23 cellular contexts compared by ENCODE assay signal in the genomic region with DNA sequence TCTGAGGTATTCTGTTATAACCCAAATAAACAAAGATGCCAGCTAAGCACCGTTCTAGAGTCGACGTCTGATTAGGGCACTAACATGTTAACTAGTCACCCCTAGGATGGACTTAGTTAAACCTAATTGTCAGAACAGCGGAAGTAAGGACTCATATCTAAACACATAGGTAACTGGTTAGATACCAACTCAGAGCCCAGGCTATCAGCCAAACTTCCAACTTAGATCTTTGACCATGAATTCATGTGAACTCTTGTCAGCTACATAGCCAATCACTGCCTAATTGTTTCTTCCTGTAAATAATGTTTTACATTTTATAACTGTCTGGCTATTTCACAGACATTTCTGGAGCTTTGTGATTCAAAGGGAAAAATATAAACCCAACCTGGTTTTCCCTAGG.
"Had no signal": no experiment of that assay in that cellular context is flagged by ENCODE, and none has a peak within 500 bp of the region (broad histone marks: within the 10 kb centered on the region; RNA-seq: fewer than 3 reads in every experiment).

No MANE protein-coding gene starts in this region.

- H3K9ac ChIP-seq: neural progenitor cell had no signal

- H3K4me2 ChIP-seq: neural progenitor cell had no signal

- H3K4me3 ChIP-seq: coronary artery, left ventricle myocardium inferior, neural progenitor cell, prostate gland, right atrium auricular region, testis, upper lobe of left lung had no signal

- ATAC-seq: activated CD8-positive, alpha-beta T cell treated with anti-CD3 and anti-CD28 coated beads, Interleukin-2, amount 10 ng/mL, durations not matched to agents 7 days and 5 days; activated naive CD8-positive, alpha-beta T cell treated with anti-CD3 and anti-CD28 coated beads, Interleukin-2, amount 50 U/mL, for 24 hours; stimulated activated effector memory CD8-positive, alpha-beta T cell treated with anti-CD3 and anti-CD28 coated beads, Interleukin-12 subunit alpha, Interleukin-12 subunit beta, amount 100 ng/mL, for 72 hours had no signal

- H3K4me1 Mint-ChIP-seq: neural progenitor cell had no signal

- H3K4me1 ChIP-seq: left ventricle myocardium inferior, neural progenitor cell, prostate gland, right atrium auricular region, testis, upper lobe of left lung had no signal

- H3K27me3 ChIP-seq: brain microvascular endothelial cell, neural progenitor cell, right atrium auricular region, testis, upper lobe of left lung had no signal

- H3K36me3 ChIP-seq: brain microvascular endothelial cell, neural progenitor cell, prostate gland had no signal

- H3K27ac Mint-ChIP-seq: activated CD4-positive, alpha-beta T cell treated with anti-CD3 and anti-CD28 coated beads, Interleukin-2, amount 10 ng/mL, durations not matched to agents 24 days and 14 days; activated CD8-positive, alpha-beta T cell treated with anti-CD3 and anti-CD28 coated beads, Interleukin-2, amount 10 ng/mL, durations not matched to agents 7 days and 5 days; activated naive CD4-positive, alpha-beta T cell treated with anti-CD3 and anti-CD28 coated beads, Interleukin-2, amount 10 ng/mL, durations not matched to agents 7 days and 5 days; activated naive CD8-positive, alpha-beta T cell treated with anti-CD3 and anti-CD28 coated beads, Interleukin-2, amount 50 U/mL, for 24 hours; activated T-cell treated with anti-CD3 and anti-CD28 coated beads, Interleukin-2, amount 50 U/mL, for 24 hours; neural progenitor cell had no signal

- H3K4me3 Mint-ChIP-seq: activated CD4-positive, alpha-beta T cell treated with anti-CD3 and anti-CD28 coated beads, Interleukin-2, amount 10 ng/mL, durations not matched to agents 24 days and 14 days; activated CD8-positive, alpha-beta T cell treated with anti-CD3 and anti-CD28 coated beads, Interleukin-2, amount 10 ng/mL, durations not matched to agents 7 days and 5 days; activated naive CD4-positive, alpha-beta T cell treated with anti-CD3 and anti-CD28 coated beads, Interleukin-2, amount 10 ng/mL, durations not matched to agents 7 days and 5 days; activated naive CD8-positive, alpha-beta T cell treated with anti-CD3 and anti-CD28 coated beads, Interleukin-2, amount 50 U/mL, for 24 hours; activated T-cell treated with anti-CD3 and anti-CD28 coated beads, Interleukin-2, amount 50 U/mL, for 24 hours; central memory CD8-positive, alpha-beta T cell; neural progenitor cell; stimulated activated effector memory CD8-positive, alpha-beta T cell treated with anti-CD3 and anti-CD28 coated beads, Interleukin-12 subunit alpha, Interleukin-12 subunit beta, amount 100 ng/mL, for 72 hours had no signal

- H3K9me3 Mint-ChIP-seq: activated CD4-positive, alpha-beta T cell treated with anti-CD3 and anti-CD28 coated beads, Interleukin-2, amount 10 ng/mL, durations not matched to agents 24 days and 14 days; activated naive CD4-positive, alpha-beta T cell treated with anti-CD3 and anti-CD28 coated beads, Interleukin-2, amount 10 ng/mL, durations not matched to agents 7 days and 5 days; activated naive CD8-positive, alpha-beta T cell treated with anti-CD3 and anti-CD28 coated beads, Interleukin-2, amount 50 U/mL, for 24 hours; central memory CD8-positive, alpha-beta T cell; neural progenitor cell; stimulated activated effector memory CD8-positive, alpha-beta T cell treated with anti-CD3 and anti-CD28 coated beads, Interleukin-12 subunit alpha, Interleukin-12 subunit beta, amount 100 ng/mL, for 72 hours had no signal

- H3K27ac ChIP-seq: brain microvascular endothelial cell, coronary artery, left ventricle myocardium inferior, neural progenitor cell, prostate gland, right atrium auricular region, testis, upper lobe of left lung had no signal

- H2AFZ ChIP-seq: neural progenitor cell had no signal

- H3K27me3 Mint-ChIP-seq: activated CD4-positive, alpha-beta T cell treated with anti-CD3 and anti-CD28 coated beads, Interleukin-2, amount 10 ng/mL, durations not matched to agents 24 days and 14 days; activated naive CD4-positive, alpha-beta T cell treated with anti-CD3 and anti-CD28 coated beads, Interleukin-2, amount 10 ng/mL, durations not matched to agents 7 days and 5 days; activated naive CD8-positive, alpha-beta T cell treated with anti-CD3 and anti-CD28 coated beads, Interleukin-2, amount 50 U/mL, for 24 hours; activated T-cell treated with anti-CD3 and anti-CD28 coated beads, Interleukin-2, amount 50 U/mL, for 24 hours; central memory CD8-positive, alpha-beta T cell had no signal

- H3K9me3 ChIP-seq: left ventricle myocardium inferior, prostate gland, right atrium auricular region, testis, upper lobe of left lung had no signal

- DNase-seq: activated CD4-positive, alpha-beta T cell treated with anti-CD3 and anti-CD28 coated beads, Interleukin-2, amount 10 ng/mL, durations not matched to agents 24 days and 14 days; activated CD8-positive, alpha-beta T cell treated with anti-CD3 and anti-CD28 coated beads, Interleukin-2, amount 10 ng/mL, durations not matched to agents 7 days and 5 days; activated effector memory CD4-positive, alpha-beta T cell treated with Interleukin-2 at 50 U/mL for 16 hours; activated naive CD4-positive, alpha-beta T cell treated with anti-CD3 and anti-CD28 coated beads, Interleukin-2, amount 10 ng/mL, durations not matched to agents 7 days and 5 days; activated naive CD8-positive, alpha-beta T cell treated with anti-CD3 and anti-CD28 coated beads, Interleukin-2, amount 50 U/mL, for 24 hours; activated T-cell treated with anti-CD3 and anti-CD28 coated beads, Interleukin-2, amount 50 U/mL, for 24 hours; aorta; brain microvascular endothelial cell; glutamatergic neuron; hippocampal formation; left ventricle myocardium inferior; mammary epithelial cell; midbrain; small intestine; stimulated activated CD4-positive, alpha-beta T cell treated with anti-CD3 and anti-CD28 coated beads, Interleukin-4, amount 100 ng/mL, for 24 hours; testis; upper lobe of left lung had no signal
